Comparison of ENCODE assay signal across 24 cellular contexts in the genomic region with DNA sequence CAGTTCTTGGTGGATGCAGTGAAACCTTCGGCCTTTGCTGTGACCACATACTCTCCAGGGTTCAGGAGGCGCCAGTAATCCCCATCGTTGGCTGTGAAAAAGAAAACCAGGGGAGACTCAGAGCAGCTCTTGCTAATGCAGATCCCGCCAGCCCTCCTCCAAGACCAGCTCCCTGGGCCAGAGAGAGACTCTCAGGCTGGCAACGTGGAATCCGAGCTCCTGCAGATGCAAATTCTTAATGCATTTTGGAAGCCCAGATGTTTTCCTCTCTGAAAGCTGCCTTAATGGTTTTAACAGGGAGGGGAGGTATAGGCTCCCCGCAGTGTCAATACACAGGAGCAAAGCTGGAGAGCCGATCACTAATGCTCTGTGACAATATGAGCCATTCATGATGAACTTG.
"Had no signal": no experiment of that assay in that cellular context is flagged by ENCODE, and none has a peak within 500 bp of the region (broad histone marks: within the 10 kb centered on the region; RNA-seq: fewer than 3 reads in every experiment).

No MANE protein-coding gene starts in this region.

- H3K27me3 Mint-ChIP-seq: activated CD4-positive, alpha-beta T cell treated with anti-CD3 and anti-CD28 coated beads, Interleukin-2, amount 10 ng/mL, durations not matched to agents 24 days and 14 days had no signal

- ATAC-seq: activated naive CD4-positive, alpha-beta T cell treated with anti-CD3 and anti-CD28 coated beads, Interleukin-2, amount 50 U/mL, for 72 hours; activated naive CD8-positive, alpha-beta T cell treated with anti-CD3 and anti-CD28 coated beads, Interleukin-2, amount 50 U/mL, for 24 hours; activated T-cell treated with anti-CD3 and anti-CD28 coated beads, Interleukin-2, amount 50 U/mL, for 4 hours; T-helper 17 cell had no signal

- H3K4me1 Mint-ChIP-seq: activated B cell treated with CpG ODN at 0.5 μM for 24 hours; activated CD4-positive, alpha-beta T cell treated with anti-CD3 and anti-CD28 coated beads, Interleukin-2, amount 10 ng/mL, durations not matched to agents 24 days and 14 days; activated naive CD8-positive, alpha-beta T cell treated with anti-CD3 and anti-CD28 coated beads, Interleukin-2, amount 50 U/mL, for 24 hours; central memory CD8-positive, alpha-beta T cell; T-helper 17 cell had no signal

- H3K27ac Mint-ChIP-seq: activated B cell treated with CpG ODN at 0.5 μM for 24 hours; activated CD4-positive, alpha-beta T cell treated with anti-CD3 and anti-CD28 coated beads, Interleukin-2, amount 10 ng/mL, durations not matched to agents 24 days and 14 days; activated naive CD4-positive, alpha-beta T cell treated with anti-CD3 and anti-CD28 coated beads, Interleukin-2, amount 50 U/mL, for 72 hours; activated naive CD8-positive, alpha-beta T cell treated with anti-CD3 and anti-CD28 coated beads, Interleukin-2, amount 50 U/mL, for 24 hours; brain; T-helper 17 cell had no signal

- H3K36me3 Mint-ChIP-seq: brain had no signal

- H3K9me3 Mint-ChIP-seq: activated CD4-positive, alpha-beta T cell treated with anti-CD3 and anti-CD28 coated beads, Interleukin-2, amount 10 ng/mL, durations not matched to agents 24 days and 14 days; activated T-cell treated with anti-CD3 and anti-CD28 coated beads, Interleukin-2, amount 50 U/mL, for 4 hours had no signal

- H3K4me3 Mint-ChIP-seq: activated B cell treated with CpG ODN at 0.5 μM for 24 hours; activated CD4-positive, alpha-beta T cell treated with anti-CD3 and anti-CD28 coated beads, Interleukin-2, amount 10 ng/mL, durations not matched to agents 24 days and 14 days; activated naive CD8-positive, alpha-beta T cell treated with anti-CD3 and anti-CD28 coated beads, Interleukin-2, amount 50 U/mL, for 24 hours; activated T-cell treated with anti-CD3 and anti-CD28 coated beads, Interleukin-2, amount 50 U/mL, for 4 hours; brain; central memory CD8-positive, alpha-beta T cell; T-helper 17 cell had no signal

- DNase-seq: activated B cell treated with CpG ODN at 0.5 μM for 24 hours; activated CD4-positive, alpha-beta T cell treated with anti-CD3 and anti-CD28 coated beads for 1 hour; activated CD4-positive, alpha-beta T cell treated with anti-CD3 and anti-CD28 coated beads, Interleukin-2, amount 10 ng/mL, durations not matched to agents 24 days and 14 days; activated CD4-positive, alpha-beta T cell treated with anti-CD3 and anti-CD28 coated beads, Interleukin-2, amount 50 U/mL, for 48 hours; activated CD8-positive, alpha-beta memory T cell treated with anti-CD3 and anti-CD28 coated beads for 24 hours; activated effector memory CD4-positive, alpha-beta T cell treated with anti-CD3 and anti-CD28 coated beads, Interleukin-2, amount 50 U/mL, for 16 hours; activated naive CD4-positive, alpha-beta T cell treated with Interleukin-2 at 50 U/mL for 16 hours; activated naive CD8-positive, alpha-beta T cell treated with anti-CD3 and anti-CD28 coated beads, Interleukin-2, amount 50 U/mL, for 24 hours; activated T-cell treated with anti-CD3 and anti-CD28 coated beads, Interleukin-2, amount 50 U/mL, for 4 hours; amniotic stem cell; Karpas-422; MM.1S; NCI-H1105; NCI-H1436; NCI-H1694 treated with DMSO at 0.1 percent for 48 hours; NCI-H2029 treated with DMSO at 0.1 percent for 48 hours; NCI-H446; NCI-H524; SIG-M5; T-helper 17 cell; T-helper 9 cell had no signal
